8 cellular contexts compared by ENCODE assay signal in genomic region chr10:52951819-52952218, GRCh38.
DNase-seq lines count a peak whose midpoint lies in the region; ATAC-seq, FAIRE-seq and TF ChIP-seq lines count a peak whose summit lies in the region.

No MANE protein-coding gene starts in this region.

- no peaks in the 10 kb centered on the region for H3K36me3 Mint-ChIP-seq in osteocyte (ENCODE audit: unreplicated experiment)

- CTCF ChIA-PET in H1 (lab: Charles Lee; ENCODE audit: partially characterized antibody): interaction anchor here (0.6 to 4.9 kb wide), 26 partner anchors 9 to 858 kb away, joined by 3 to 79 read pairs (median 4); no protein-coding TSS in a partner anchor

- DNase-seq in left cardiac atrium (peak; percentile 46), Right ventricle myocardium inferior (ENCODE audit: missing footprints) (no peak), NAMALWA (ENCODE audit: low spot score) (peak; percentile 47), H1 (ENCODE audit: low read depth in 1 of 2, low spot score in 2 of 2) (peak; percentile 74 to 87), osteocyte (ENCODE audit: extremely low spot score, unreplicated experiment) (no peak), NCI-H1694 treated with DMSO at 0.1 percent for 48 hours (lab: John Stamatoyannopoulos, UW) (no peak), AG08395 (ENCODE audit: low spot score) (no peak)

- peaks cover 6% of the 10 kb centered on the region for H3K27me3 Mint-ChIP-seq in osteocyte (ENCODE audit: unreplicated experiment)

- H4K5ac ChIP-seq in H1 (ENCODE audit: insufficient read length, low read depth, low read length): no peak overlapping the region

- intact Hi-C loops in left cardiac atrium (cut with DNase I) (no loop called here), Right ventricle myocardium inferior (cut with DNase I) (no loop called here)

- no peaks in the 10 kb centered on the region for H3K4me1 Mint-ChIP-seq in osteocyte (ENCODE audit: unreplicated experiment)

- peaks cover 0 to 5% (median 0%) of the 10 kb centered on the region in 4 experiments; a peak in 2 of 7 replicates for H3K4me1 ChIP-seq in H1 (replicated peaks in 1 of 4; ENCODE audit: control insufficient read depth in 3 of 4, insufficient read depth in 4 of 4, low read length in 3 of 4)

- POLR2A ChIA-PET in H1 (lab: Charles Lee; ENCODE audit: partially characterized antibody): interaction anchor here (0.7 to 1.7 kb wide), 4 partner anchors 13 to 646 kb away, joined by 3 to 6 read pairs (median 4); no protein-coding TSS in a partner anchor

- no peak overlapping the region for H2BK15ac ChIP-seq in H1 (ENCODE audit: low read length)

- peak; percentile 92 for FAIRE-seq in H1 (lab: Jason Lieb, UNC)

- ATAC-seq in left cardiac atrium (peak in 1 of 2 donors; percentile 43), Right ventricle myocardium inferior (no peak), HG02759 (IDR thresholded peaks at IDR 0.05; ENCODE audit: unreplicated experiment) (peak; percentile 96)

- no peak overlapping the region for H3K4me2 ChIP-seq in H1 (ENCODE audit: insufficient read depth in 1 of 2, low read depth in 2 of 2, low read length in 2 of 2)

- H3K4ac ChIP-seq in H1 (replicated peaks; ENCODE audit: insufficient read length, low read depth, low read length): no peak overlapping the region

- peak overlapping the region; percentile 84 for H2BK120ac ChIP-seq in H1 (replicated peaks; ENCODE audit: low read depth, low read length)

- peak overlapping the region; percentile 92; the same call in 1 of the 2 replicates for H2BK5ac ChIP-seq in H1 (ENCODE audit: low read depth, low read length)

- H3K9me3 ChIP-seq in H1 (ENCODE audit: insufficient read depth in 2 of 2, low read depth in 1 of 2, low read length in 1 of 2): peaks cover 4 to 10% of the 10 kb centered on the region in 2 experiments

- H3K79me1 ChIP-seq in H1 (ENCODE audit: low read depth, low read length): no peaks in the 10 kb centered on the region

- H3K4me3 ChIP-seq in H1 (ENCODE audit: extremely low read depth in 1 of 4, insufficient read depth in 2 of 4, low read depth in 3 of 4, low read length in 4 of 4): no peak overlapping the region

- H3K18ac ChIP-seq in H1 (ENCODE audit: extremely low read depth, low read length): peak overlapping the region; percentile 54; the same call in 1 of the 2 replicates

- no peaks in the 10 kb centered on the region for H3K79me2 ChIP-seq in H1 (ENCODE audit: control insufficient read depth in 1 of 2, insufficient read depth in 2 of 2, low read length in 2 of 2)

- no peak overlapping the region for H4K8ac ChIP-seq in H1 (ENCODE audit: extremely low read depth, insufficient read depth, low read length)

- peak overlapping the region; percentile 98 for H2BK20ac ChIP-seq in H1 (ENCODE audit: low read length)

- H3K36me3 ChIP-seq in H1 (ENCODE audit: control insufficient read depth in 2 of 4, insufficient read depth in 4 of 4, low read length in 3 of 4): peaks cover 0 to 3% (median 1%) of the 10 kb centered on the region in 4 experiments; a peak in 2 of 8 replicates

- TF ChIP-seq RAD21 in H1 (IDR thresholded peaks at IDR 0.05 in 1 of 2, conservative IDR thresholded peaks at IDR 0.05 in 1 of 2; ENCODE audit: low read depth in 2 of 2, low read length in 2 of 2): peak; percentile 92 to 93

- H3K27me3 ChIP-seq in H1 (replicated peaks in 1 of 4; ENCODE audit: control insufficient read depth in 3 of 4, extremely low read depth in 1 of 4, insufficient read depth in 3 of 4, low read length in 3 of 4): no peaks in the 10 kb centered on the region

- peak; percentile 72 to 93 (median 73) for TF ChIP-seq CTCF in H1 (IDR thresholded peaks at IDR 0.05; ENCODE audit: control extremely low read depth in 1 of 3, insufficient read depth in 1 of 3, low read depth in 1 of 3, low read length in 3 of 3)
- peak; percentile 23 for TF ChIP-seq CTCF in osteocyte (IDR thresholded peaks at IDR 0.05)

- no peak overlapping the region for H3K27ac ChIP-seq in H1 (ENCODE audit: low read depth, low read length)

- H3K14ac ChIP-seq in H1 (ENCODE audit: insufficient read length): no peak overlapping the region

- TF ChIP-seq POLR2A in H1 (IDR thresholded peaks at IDR 0.05; ENCODE audit: control extremely low read depth in 1 of 2, low read depth in 2 of 2, low read length in 2 of 2): no peak

- no peak overlapping the region for H3K4me3 Mint-ChIP-seq in osteocyte (ENCODE audit: unreplicated experiment)

- H3K9me3 Mint-ChIP-seq in osteocyte (ENCODE audit: unreplicated experiment): no peaks in the 10 kb centered on the region

- H3K27ac Mint-ChIP-seq in osteocyte (ENCODE audit: unreplicated experiment): no peak overlapping the region

- WGBS in H1 (ENCODE audit: extremely low coverage in 1 of 2, insufficient coverage in 1 of 2, insufficient read length in 1 of 2, insufficient replicate concordance in 2 of 2, low coverage in 1 of 2, low lambda C conversion rate in 2 of 2, missing lambda C conversion rate in 1 of 2), 2 experiments: 52% methylated on average over 5 of the region's 5 CpGs; no CpG with 5 or more reads in 1 of the 2 experiments

- no peak overlapping the region for H2AFZ ChIP-seq in H1 (ENCODE audit: low read length)

- no peak overlapping the region for H3K23ac ChIP-seq in H1 (ENCODE audit: insufficient read length)

- H3K23me2 ChIP-seq in H1 (ENCODE audit: low read depth, low read length): no peaks in the 10 kb centered on the region

- H4K20me1 ChIP-seq in H1 (replicated peaks in 1 of 2; ENCODE audit: control insufficient read depth in 1 of 2, insufficient read depth in 2 of 2, low read length in 2 of 2): no peaks in the 10 kb centered on the region

- H3K9ac ChIP-seq in H1 (replicated peaks in 1 of 4; ENCODE audit: extremely low read depth in 1 of 4, low read depth in 3 of 4, low read length in 3 of 4): no peak overlapping the region; a peak in 1 of 7 replicates

- no peak overlapping the region for H3K56ac ChIP-seq in H1 (replicated peaks; ENCODE audit: insufficient read length, low read depth, low read length)

- no peak overlapping the region; the same call in 1 of the 2 replicates for H2AK5ac ChIP-seq in H1 (ENCODE audit: low read depth, low read length)

- peak overlapping the region; percentile 96 for H2BK12ac ChIP-seq in H1 (ENCODE audit: low read depth, low read length)

- TF ChIP-seq EP300 in H1 (IDR thresholded peaks at IDR 0.05; ENCODE audit: borderline replicate concordance in 1 of 2, low read depth in 2 of 2, low read length in 2 of 2): no peak

- H4K91ac ChIP-seq in H1 (replicated peaks; ENCODE audit: insufficient read length, low read length): peak overlapping the region; percentile 76

TF ChIP-seq in H1, 55 proteins besides CTCF, POLR2A, EP300 and RAD21:
- 0 out of 2 replicates have a peak, but pooled peaks have one; percentile 36 for TF ChIP-seq YY1 (IDR thresholded peaks at IDR 0.05; ENCODE audit: low read depth, low read length)
- no peak for TF ChIP-seq ASH2L (IDR thresholded peaks at IDR 0.05; ENCODE audit: low read length)
- no peak for TF ChIP-seq HDAC6 (IDR thresholded peaks at IDR 0.05; ENCODE audit: low read depth, low read length)
- TF ChIP-seq CHD2 (IDR thresholded peaks at IDR 0.05; ENCODE audit: low read length): 0 out of 2 replicates have a peak, but pooled peaks have one; percentile 19
- no peak for TF ChIP-seq EGR1 (IDR thresholded peaks at IDR 0.05; ENCODE audit: borderline replicate concordance, low read depth, low read length)
TF ChIP-seq in H1: peak in this region for 2.

Comparison
In these comparisons a context has a peak if more than half of its experiments do, and no peak if none do; other contexts are left out.
1. DNase-seq: peak in left cardiac atrium (single experiment), NAMALWA (single experiment) and H1 (2 of 2); none in Right ventricle myocardium inferior (single experiment), osteocyte (single experiment), NCI-H1694 treated with DMSO at 0.1 percent for 48 hours (single experiment) and AG08395 (single experiment).